ENCODE assay signal across 14 cellular contexts in the genomic region with DNA sequence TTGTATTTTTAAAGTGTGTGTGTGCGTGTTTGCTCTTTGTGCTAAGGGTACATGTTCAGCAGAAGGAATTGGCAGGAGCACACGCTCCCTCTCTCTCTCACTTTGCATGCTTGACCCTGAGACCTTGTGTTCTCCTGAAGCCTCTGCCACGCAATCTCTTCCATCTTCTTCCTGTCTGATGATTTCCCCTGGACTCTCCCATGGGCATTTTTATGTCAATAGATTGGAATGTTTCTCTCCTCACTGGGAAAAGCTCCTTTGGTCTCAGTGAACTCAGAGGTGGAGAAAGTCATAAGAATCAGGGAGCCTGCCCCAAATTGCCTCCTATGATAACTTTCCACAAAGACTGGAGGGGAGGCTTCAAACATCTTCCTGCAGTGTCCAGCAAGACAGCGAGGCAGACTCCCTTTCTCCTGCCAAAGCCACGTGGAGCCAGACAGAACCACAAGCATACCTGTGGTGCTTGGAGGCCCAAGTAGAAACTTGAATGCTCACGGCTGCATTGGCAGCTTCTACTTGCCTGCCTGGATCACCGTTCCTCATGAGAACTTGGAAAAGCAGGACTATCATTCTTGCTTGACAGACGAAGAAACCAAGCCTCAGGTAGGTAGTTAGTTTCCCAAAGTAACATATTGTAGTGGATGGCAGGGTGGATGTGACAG.
DNase-seq lines count a peak whose midpoint lies in the region; ATAC-seq and TF ChIP-seq lines count a peak whose summit lies in the region.
"Had no signal": no experiment of that assay in that cellular context is flagged by ENCODE, and none has a peak within 500 bp of the region (broad histone marks: within the 10 kb centered on the region; RNA-seq: fewer than 3 reads in every experiment).

No MANE protein-coding gene starts in this region.

- DNase-seq in T1000 (lab: John Stamatoyannopoulos, UW) (peak; percentile 26), fibroblast of pulmonary artery (ENCODE audit: low read depth) (peak; percentile 90), trophoblast cell (no peak), globus pallidus (ENCODE audit: low spot score) (no peak)
- DNase-seq in activated CD8-positive, alpha-beta memory T cell treated with anti-CD3 and anti-CD28 coated beads, Interleukin-2, amount 10 ng/mL, durations not matched to agents 7 days and 5 days, result no peak
- DNase-seq in CD8-positive, alpha-beta T cell, result no peak
- DNase-seq: activated CD4-positive, alpha-beta T cell treated with anti-CD3 and anti-CD28 coated beads for 48 hours; NCI-H2171 treated with DMSO at 0.1 percent for 48 hours; right lobe of liver had no signal

- CTCF ChIA-PET in activated CD8-positive, alpha-beta memory T cell treated with anti-CD3 and anti-CD28 coated beads, Interleukin-2, amount 10 ng/mL, durations not matched to agents 7 days and 5 days (lab: Charles Lee), result no interaction called here
- CTCF ChIA-PET in CD8-positive, alpha-beta T cell (lab: Charles Lee), result interaction anchor here (1.0 kb wide), 1 partner anchor 14 kb away, joined by 3 read pairs; no protein-coding TSS in a partner anchor

- H3K79me1 ChIP-seq in trophoblast cell (ENCODE audit: low read length), result peaks cover 41% of the 10 kb centered on the region

- peak overlapping the region; percentile 80 for H3K4me3 ChIP-seq in ACC112 (ENCODE audit: low read depth, low read length)
- H3K4me3 ChIP-seq in fibroblast of pulmonary artery (replicated peaks; ENCODE audit: low read depth, low read length), result no peak overlapping the region
- H3K4me3 ChIP-seq in trophoblast cell (ENCODE audit: low read depth, low read length), result no peak overlapping the region
- H3K4me3 ChIP-seq in CD8-positive, alpha-beta T cell (ENCODE audit: low read depth, low read length), result no peak overlapping the region
- H3K4me3 ChIP-seq: right lobe of liver had no signal

- H3K9me3 ChIP-seq in trophoblast cell (ENCODE audit: insufficient read depth, low read depth, low read length), result peaks cover 4% of the 10 kb centered on the region
- H3K9me3 ChIP-seq in CD8-positive, alpha-beta T cell (ENCODE audit: low read length), result no peaks in the 10 kb centered on the region
- H3K9me3 ChIP-seq: right lobe of liver had no signal

- H3K4me3 Mint-ChIP-seq in activated CD8-positive, alpha-beta memory T cell treated with anti-CD3 and anti-CD28 coated beads, Interleukin-2, amount 10 ng/mL, durations not matched to agents 7 days and 5 days, result no peak overlapping the region
- H3K4me3 Mint-ChIP-seq in CD8-positive, alpha-beta T cell, result no peak overlapping the region
- H3K4me3 Mint-ChIP-seq: activated naive CD4-positive, alpha-beta T cell treated with anti-CD3 and anti-CD28 coated beads, Interleukin-2, amount 50 U/mL, for 24 hours had no signal

- H3K14ac ChIP-seq in trophoblast cell (ENCODE audit: low read length), result peak overlapping the region; percentile 78

- peak overlapping the region; percentile 92 for H2BK5ac ChIP-seq in trophoblast cell (ENCODE audit: low read depth, low read length, poor library complexity)

- peak overlapping the region; percentile 4 for H3K4me2 ChIP-seq in trophoblast cell (ENCODE audit: low read length)
- H3K4me2 ChIP-seq: KMS-11 had no signal

- H3K27ac Mint-ChIP-seq in activated CD8-positive, alpha-beta memory T cell treated with anti-CD3 and anti-CD28 coated beads, Interleukin-2, amount 10 ng/mL, durations not matched to agents 7 days and 5 days, result no peak overlapping the region
- no peak overlapping the region for H3K27ac Mint-ChIP-seq in CD8-positive, alpha-beta T cell
- H3K27ac Mint-ChIP-seq: activated naive CD4-positive, alpha-beta T cell treated with anti-CD3 and anti-CD28 coated beads, Interleukin-2, amount 50 U/mL, for 24 hours had no signal

- no peak overlapping the region for H3K9ac ChIP-seq in trophoblast cell (ENCODE audit: low read length)
- H3K9ac ChIP-seq: KMS-11 had no signal

- POLR2A ChIA-PET in CD8-positive, alpha-beta T cell (lab: Charles Lee), result no interaction called here

- peak overlapping the region; percentile 95 for H4K91ac ChIP-seq in trophoblast cell (ENCODE audit: low read depth, low read length)

- peak overlapping the region; percentile 42 for H2BK12ac ChIP-seq in trophoblast cell (ENCODE audit: low read length)

- H3K18ac ChIP-seq in trophoblast cell (ENCODE audit: low read length), result peak overlapping the region; percentile 66

- H4K8ac ChIP-seq in trophoblast cell (ENCODE audit: low read depth, low read length), result peak overlapping the region; percentile 49

- intact Hi-C loops in CD8-positive, alpha-beta T cell (cut with DNase I, micrococcal nuclease), result no loop called here

- no CpG with 5 or more reads among the region's 8 CpGs for WGBS in trophoblast cell (ENCODE audit: extremely low coverage, insufficient coverage, insufficient read length)

- H3K4me1 Mint-ChIP-seq in activated CD8-positive, alpha-beta memory T cell treated with anti-CD3 and anti-CD28 coated beads, Interleukin-2, amount 10 ng/mL, durations not matched to agents 7 days and 5 days, result no peaks in the 10 kb centered on the region
- no peaks in the 10 kb centered on the region for H3K4me1 Mint-ChIP-seq in CD8-positive, alpha-beta T cell (ENCODE audit: low read depth)
- H3K4me1 Mint-ChIP-seq: activated naive CD4-positive, alpha-beta T cell treated with anti-CD3 and anti-CD28 coated beads, Interleukin-2, amount 50 U/mL, for 24 hours had no signal

- H3K36me3 ChIP-seq in ACC112 (ENCODE audit: insufficient read depth, low read length) (peaks cover 25% of the 10 kb centered on the region), trophoblast cell (ENCODE audit: control insufficient read depth in 1 of 2, insufficient read depth in 2 of 2, low read length in 2 of 2) (no peaks in the 10 kb centered on the region)
- no peaks in the 10 kb centered on the region for H3K36me3 ChIP-seq in CD8-positive, alpha-beta T cell (ENCODE audit: insufficient read depth, low read length)
- H3K36me3 ChIP-seq: right lobe of liver had no signal

- H2BK120ac ChIP-seq in trophoblast cell (ENCODE audit: insufficient read depth, low read length, poor library complexity), result peak overlapping the region; percentile 98

- no peak overlapping the region for H3K23ac ChIP-seq in trophoblast cell (ENCODE audit: low read length)

- no peaks in the 10 kb centered on the region for H3K9me3 Mint-ChIP-seq in activated CD8-positive, alpha-beta memory T cell treated with anti-CD3 and anti-CD28 coated beads, Interleukin-2, amount 10 ng/mL, durations not matched to agents 7 days and 5 days (ENCODE audit: low read depth)
- H3K9me3 Mint-ChIP-seq in CD8-positive, alpha-beta T cell, result no peaks in the 10 kb centered on the region
- H3K9me3 Mint-ChIP-seq: activated naive CD4-positive, alpha-beta T cell treated with anti-CD3 and anti-CD28 coated beads, Interleukin-2, amount 50 U/mL, for 24 hours had no signal

- H3K27me3 ChIP-seq in ACC112 (ENCODE audit: insufficient read depth, low read length) (no peaks in the 10 kb centered on the region), trophoblast cell (ENCODE audit: insufficient read depth, low read length) (no peaks in the 10 kb centered on the region)
- no peaks in the 10 kb centered on the region for H3K27me3 ChIP-seq in CD8-positive, alpha-beta T cell (ENCODE audit: insufficient read depth, low read length)
- H3K27me3 ChIP-seq: right lobe of liver had no signal

- peak overlapping the region; percentile 65 for H2AK5ac ChIP-seq in trophoblast cell (ENCODE audit: low read length)

- ATAC-seq in activated CD8-positive, alpha-beta memory T cell treated with anti-CD3 and anti-CD28 coated beads, Interleukin-2, amount 10 ng/mL, durations not matched to agents 7 days and 5 days, result no peak
- no peak for ATAC-seq in GM19351 (IDR thresholded peaks at IDR 0.05; ENCODE audit: unreplicated experiment)
- ATAC-seq in CD8-positive, alpha-beta T cell, result no peak
- ATAC-seq: HCT116, right lobe of liver had no signal

- no peaks in the 10 kb centered on the region for H3K36me3 Mint-ChIP-seq in activated CD8-positive, alpha-beta memory T cell treated with anti-CD3 and anti-CD28 coated beads, Interleukin-2, amount 10 ng/mL, durations not matched to agents 7 days and 5 days
- H3K36me3 Mint-ChIP-seq in CD8-positive, alpha-beta T cell, result no peaks in the 10 kb centered on the region

- no peaks in the 10 kb centered on the region for H3K27me3 Mint-ChIP-seq in activated CD8-positive, alpha-beta memory T cell treated with anti-CD3 and anti-CD28 coated beads, Interleukin-2, amount 10 ng/mL, durations not matched to agents 7 days and 5 days
- peaks cover 9% of the 10 kb centered on the region for H3K27me3 Mint-ChIP-seq in CD8-positive, alpha-beta T cell (ENCODE audit: low read depth)

- H3K27ac ChIP-seq in ACC112 (ENCODE audit: low read depth, low read length), result peak overlapping the region; percentile 98
- peak overlapping the region; percentile 95 for H3K27ac ChIP-seq in trophoblast cell (ENCODE audit: low read depth, low read length)
- no peak overlapping the region for H3K27ac ChIP-seq in CD8-positive, alpha-beta T cell (ENCODE audit: low read depth, low read length)
- H3K27ac ChIP-seq: KMS-11, right lobe of liver had no signal

- H4K12ac ChIP-seq in trophoblast cell (ENCODE audit: low read depth, low read length), result no peak overlapping the region

- H3K4me1 ChIP-seq in ACC112 (ENCODE audit: control insufficient read depth, insufficient read depth, low read length, unreplicated experiment), result peaks cover 40% of the 10 kb centered on the region
- H3K4me1 ChIP-seq in trophoblast cell (ENCODE audit: control insufficient read depth in 1 of 2, insufficient read depth in 2 of 2, low read length in 2 of 2), result peaks cover 31 to 33% of the 10 kb centered on the region in 2 experiments
- no peaks in the 10 kb centered on the region for H3K4me1 ChIP-seq in CD8-positive, alpha-beta T cell (ENCODE audit: insufficient read depth, low read length)
- H3K4me1 ChIP-seq: right lobe of liver had no signal

- peak overlapping the region; percentile 3 for H3K4ac ChIP-seq in trophoblast cell (ENCODE audit: low read depth, low read length)

- peak overlapping the region; percentile 66 for H2AFZ ChIP-seq in ACC112 (ENCODE audit: low read length, unreplicated experiment)
- peak overlapping the region; percentile 38 for H2AFZ ChIP-seq in trophoblast cell (ENCODE audit: insufficient read depth, low read length, poor library complexity)

- H3K79me2 ChIP-seq in ACC112 (ENCODE audit: control insufficient read depth, insufficient read depth, low read length, unreplicated experiment) (peaks cover 50% of the 10 kb centered on the region), trophoblast cell (ENCODE audit: control insufficient read depth, insufficient read depth, low read length, poor library complexity) (no peaks in the 10 kb centered on the region)

- TF ChIP-seq CTCF in fibroblast of pulmonary artery (IDR thresholded peaks at IDR 0.05; ENCODE audit: low read length, missing control alignments), result no peak
- no peak for TF ChIP-seq CTCF in CD8-positive, alpha-beta T cell (IDR thresholded peaks at IDR 0.05)

Comparison
In these comparisons a context has a peak if more than half of its experiments do, and no peak if none do; other contexts are left out.
1. DNase-seq: peak in T1000 (single experiment) and fibroblast of pulmonary artery (single experiment); none in trophoblast cell (0 of 2), activated CD8-positive, alpha-beta memory T cell treated with anti-CD3 and anti-CD28 coated beads, Interleukin-2, amount 10 ng/mL, durations not matched to agents 7 days and 5 days (single experiment), globus pallidus (single experiment) and CD8-positive, alpha-beta T cell (0 of 7).